27 cellular contexts compared by ENCODE assay signal in the genomic region with DNA sequence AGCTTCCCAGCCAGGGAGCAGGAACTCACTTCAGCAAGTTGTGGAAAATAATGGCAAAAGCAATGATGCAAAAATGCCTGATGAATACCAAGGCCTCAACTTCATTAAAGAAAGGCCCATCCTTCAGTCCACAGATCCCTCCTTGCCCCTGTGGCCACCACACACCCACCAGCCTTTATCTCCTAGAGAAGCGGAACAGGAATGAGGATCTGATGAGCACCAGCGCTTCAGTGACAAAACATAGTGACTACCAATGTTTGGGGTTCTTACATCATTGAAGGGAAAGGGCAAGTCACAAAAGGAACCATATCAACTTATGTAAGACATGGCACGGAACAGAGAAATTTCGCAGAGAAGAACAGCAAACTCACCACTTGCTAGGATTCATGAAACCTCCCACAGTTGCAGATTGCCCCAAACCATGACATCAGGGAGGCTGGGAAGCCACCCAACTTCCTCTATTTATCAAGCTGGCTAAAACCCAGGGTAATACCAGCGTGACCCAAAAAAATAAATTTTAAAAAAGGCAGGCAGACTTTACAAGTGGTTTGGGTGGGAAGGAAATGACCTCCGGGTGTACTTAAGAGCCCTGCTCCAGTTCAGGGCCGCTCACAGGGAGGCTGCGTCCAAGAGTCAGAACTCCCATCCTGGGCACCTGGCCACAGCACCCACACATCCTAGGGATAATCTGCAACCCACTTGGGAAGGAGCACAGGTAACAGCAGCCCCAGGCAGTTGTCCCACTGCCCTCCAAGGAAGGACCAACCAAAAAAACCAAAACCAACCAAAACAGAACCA. TPM values are rescaled to one million over a fixed set of nuclear protein-coding genes. Genes with fewer than 3 reads are reported as not detected.
DNase-seq lines count a peak whose midpoint lies in the region; ATAC-seq, FAIRE-seq and TF ChIP-seq lines count a peak whose summit lies in the region.
"Had no signal": no experiment of that assay in that cellular context is flagged by ENCODE, and none has a peak within 500 bp of the region (broad histone marks: within the 10 kb centered on the region; RNA-seq: fewer than 3 reads in every experiment).

No MANE protein-coding gene starts in this region.

- BruUV-seq in HepG2 (replicated peaks; lab: Mats Ljungman, UMichigan), result no TSS peak

- H3K4me1 ChIP-seq in right lobe of liver (no peaks in the 10 kb centered on the region), HepG2 (ENCODE audit: insufficient read depth, low read length) (no peaks in the 10 kb centered on the region)
- H3K4me1 ChIP-seq: BLaER1, HAP-1, prostate gland, SJSA1 had no signal

- POLR2A ChIA-PET in HepG2 (lab: Yijun Ruan, JAX), result no interaction called here

- in situ Hi-C loops in HepG2 (cut with HindIII; ENCODE audit: extremely low pct_ligation_motif_present, low pct_unique_long_range_greater_than_20kb), result no loop called here

- peak in 2 of 3 donors; percentile 39 to 49 for DNase-seq in right lobe of liver
- no peak for DNase-seq in HepG2 (ENCODE audit: low spot score)
- DNase-seq in OCI-M1 (lab: John Stamatoyannopoulos, UW), result peak; percentile 39
- DNase-seq in left lobe of liver (ENCODE audit: low spot score), result peak; percentile 51
- DNase-seq in GM12891 (ENCODE audit: insufficient read length, low spot score), result no peak
- DNase-seq in epidermal melanocyte (ENCODE audit: insufficient read length, low spot score), result no peak
- no peak for DNase-seq in ecto neural progenitor cell (ENCODE audit: low spot score)
- DNase-seq: activated CD4-positive, alpha-beta T cell treated with anti-CD3 and anti-CD28 coated beads, Interleukin-2, amount 10 ng/mL, durations not matched to agents 24 days and 14 days; activated naive CD4-positive, alpha-beta T cell treated with anti-CD3 and anti-CD28 coated beads, Interleukin-2, amount 10 ng/mL, durations not matched to agents 7 days and 5 days; amniotic stem cell; DMS79 treated with DMSO at 0.1 percent for 48 hours; glutamatergic neuron; Karpas-422; kidney; NCI-H1105; NCI-H2029 treated with DMSO at 0.1 percent for 48 hours; NCI-H345; NCI-H748 treated with DMSO at 0.1 percent for 48 hours; PC-9; T-helper 17 cell had no signal

- H3K4me3 ChIP-seq in right lobe of liver (no peak overlapping the region), HepG2 (replicated peaks in 1 of 3; ENCODE audit: insufficient read depth in 1 of 3, low read depth in 2 of 3, low read length in 3 of 3) (no peak overlapping the region)
- H3K4me3 ChIP-seq: BLaER1, cardiac muscle cell, HAP-1, PC-9, prostate gland, SJSA1 had no signal

- no peak for TF ChIP-seq CTCF in right lobe of liver (IDR thresholded peaks at IDR 0.05)
- TF ChIP-seq CTCF in HepG2 (CRISPR knock-in tag; IDR thresholded peaks at IDR 0.05), result no peak

- no peak for TF ChIP-seq RAD21 in HepG2 (CRISPR knock-in tag; IDR thresholded peaks at IDR 0.05)

- CTCF ChIA-PET in HepG2 (lab: Yijun Ruan, JAX; ENCODE audit: low intra/inter-chr PET ratio, low total read pairs), result no interaction called here

- no peak for TF ChIP-seq POLR2A in right lobe of liver (IDR thresholded peaks at IDR 0.05)
- no peak for TF ChIP-seq POLR2A in HepG2 (IDR thresholded peaks at IDR 0.05; ENCODE audit: insufficient read depth in 1 of 2, low read depth in 2 of 2, low read length in 2 of 2)
- TF ChIP-seq POLR2A in GM12891 (IDR thresholded peaks at IDR 0.05; ENCODE audit: low read depth, low read length), result no peak

- FAIRE-seq in HepG2 (lab: Jason Lieb, UNC), result no peak
- no peak for FAIRE-seq in GM12891 (lab: Jason Lieb, UNC)
- FAIRE-seq: GM12892, kidney had no signal

- H2AFZ ChIP-seq in HepG2 (ENCODE audit: low read length), result no peak overlapping the region
- H2AFZ ChIP-seq: PC-9 had no signal

- TF ChIP-seq EP300 in HepG2 (IDR thresholded peaks at IDR 0.05; ENCODE audit: low read depth in 2 of 2, low read length in 2 of 2), result no peak
- TF ChIP-seq EP300 in HepG2 (CRISPR knock-in tag; IDR thresholded peaks at IDR 0.05; ENCODE audit: borderline replicate concordance), result no peak

- intact Hi-C loops in right lobe of liver (cut with DNase I), result no loop called here
- intact Hi-C loops in HepG2 (cut with micrococcal nuclease; ENCODE audit: unreplicated experiment), result no loop called here

- H3K79me2 ChIP-seq in HepG2 (ENCODE audit: insufficient read depth, low read length), result no peaks in the 10 kb centered on the region

- H3K9me3 ChIP-seq in right lobe of liver (no peaks in the 10 kb centered on the region), HepG2 (ENCODE audit: low read length) (peaks cover 7% of the 10 kb centered on the region; the same call in 1 of the 2 replicates)
- H3K9me3 ChIP-seq: HAP-1, prostate gland, SJSA1 had no signal

- H3K27ac ChIP-seq in right lobe of liver (no peak overlapping the region), HepG2 (ENCODE audit: extremely low read length, insufficient read depth, low read length) (no peak overlapping the region)
- H3K27ac ChIP-seq: BLaER1, cardiac muscle cell, PC-9, prostate gland, SJSA1 had no signal

- no peaks in the 10 kb centered on the region for H3K36me3 ChIP-seq in right lobe of liver
- H3K36me3 ChIP-seq in HepG2 (replicated peaks in 1 of 2; ENCODE audit: control insufficient read depth in 1 of 2, insufficient read depth in 2 of 2, low read length in 2 of 2), result no peaks in the 10 kb centered on the region
- H3K36me3 ChIP-seq: BLaER1, cardiac muscle cell, HAP-1, prostate gland, SJSA1 had no signal

- no peak overlapping the region for H3K9ac ChIP-seq in HepG2 (ENCODE audit: insufficient read depth, low read depth, low read length)
- H3K9ac ChIP-seq: BLaER1 had no signal

- ATAC-seq in right lobe of liver (peak; percentile 56 to 87 (median 74)), HepG2 (no peak), left lobe of liver (peak; percentile 71), GM21447 (IDR thresholded peaks at IDR 0.05; ENCODE audit: unreplicated experiment) (no peak)
- ATAC-seq: T-helper 17 cell had no signal

- H3K27me3 ChIP-seq in right lobe of liver, result no peaks in the 10 kb centered on the region
- no peaks in the 10 kb centered on the region for H3K27me3 ChIP-seq in HepG2 (ENCODE audit: control insufficient read depth in 1 of 2, insufficient read depth in 2 of 2, low read length in 2 of 2)
- H3K27me3 ChIP-seq: cardiac muscle cell, SJSA1 had no signal

- no peaks in the 10 kb centered on the region for H4K20me1 ChIP-seq in HepG2 (ENCODE audit: insufficient read depth, low read length)
- H4K20me1 ChIP-seq: BLaER1 had no signal

- no peak overlapping the region for H3K4me2 ChIP-seq in HepG2 (ENCODE audit: low read depth, low read length)
- H3K4me2 ChIP-seq: BLaER1, PC-9 had no signal

- 60% methylated on average over 6 of the region's 8 CpGs for WGBS in right lobe of liver (ENCODE audit: insufficient coverage, low coverage, low lambda C conversion rate, missing lambda C conversion rate)
- 64% methylated on average over 8 of the region's 8 CpGs for WGBS in HepG2 (ENCODE audit: low lambda C conversion rate)

TF ChIP-seq in HepG2, 621 proteins besides CTCF, POLR2A, EP300 and RAD21 (continues in another document):
- TF ChIP-seq, protein P1, sequence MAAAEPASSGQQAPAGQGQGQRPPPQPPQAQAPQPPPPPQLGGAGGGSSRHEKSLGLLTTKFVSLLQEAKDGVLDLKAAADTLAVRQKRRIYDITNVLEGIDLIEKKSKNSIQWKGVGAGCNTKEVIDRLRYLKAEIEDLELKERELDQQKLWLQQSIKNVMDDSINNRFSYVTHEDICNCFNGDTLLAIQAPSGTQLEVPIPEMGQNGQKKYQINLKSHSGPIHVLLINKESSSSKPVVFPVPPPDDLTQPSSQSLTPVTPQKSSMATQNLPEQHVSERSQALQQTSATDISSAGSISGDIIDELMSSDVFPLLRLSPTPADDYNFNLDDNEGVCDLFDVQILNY (CRISPR knock-in tag; conservative IDR thresholded peaks at IDR 0.05), result no peak

TF ChIP-seq in GM12891, 5 proteins besides CTCF, POLR2A, EP300 and RAD21:
- no peak for TF ChIP-seq TAF1 (IDR thresholded peaks at IDR 0.05; ENCODE audit: low read depth, low read length)

RNA-seq across cellular contexts. Expression of a gene that starts 36.1 kb away (rescaled TPM):
- 1 to 10 TPM in 4 of 6 experiments, under 1 TPM in 2; 0.53 to 3.5 (median 2.1) TPM for total RNA-seq in right lobe of liver
- not detected in 2 replicates for total RNA-seq in HepG2 (2016; rRNA removed; fragmentation: Illumina TruSeq; extraction: Trizol)
- total RNA-seq in HepG2 (2016; cell fraction: cytosol; rRNA removed; fragmentation: Illumina TruSeq; extraction: Trizol; ENCODE audit: low read depth), result not detected in 2 replicates
- total RNA-seq in HepG2 (2016; cell fraction: insoluble cytoplasmic fraction; rRNA removed; fragmentation: Illumina TruSeq; extraction: Trizol), result not detected in 2 replicates
- not detected in 2 replicates for total RNA-seq in HepG2 (2016; cell fraction: membrane; rRNA removed; fragmentation: Illumina TruSeq; extraction: Trizol)
- total RNA-seq in HepG2 (2016; cell fraction: nucleus; rRNA removed; fragmentation: Illumina TruSeq; extraction: Trizol), result not detected in 2 replicates
- polyA plus RNA-seq in HepG2 (2011; rRNA removed), result not detected in 2 replicates
- polyA plus RNA-seq in HepG2 (2011; cell fraction: cytosol; rRNA removed), result not detected in 2 replicates
- not detected in 2 replicates for polyA plus RNA-seq in HepG2 (2011; cell fraction: nucleus; rRNA removed)
- 0.05 TPM in 1 of 2 replicates, not detected in the other for polyA plus RNA-seq in HepG2 (2012)
- not detected in 2 replicates for polyA plus RNA-seq in HepG2 (2016; cell fraction: cytosol; fragmentation: Illumina TruSeq; extraction: Trizol; ENCODE audit: low read depth)
- polyA plus RNA-seq in HepG2 (2016; cell fraction: insoluble cytoplasmic fraction; fragmentation: Illumina TruSeq; extraction: Trizol; ENCODE audit: low read depth), result not detected in 2 replicates
- not detected in 2 replicates for polyA plus RNA-seq in HepG2 (2016; cell fraction: membrane; fragmentation: Illumina TruSeq; extraction: Trizol; ENCODE audit: low read depth)
- not detected in 2 replicates for polyA plus RNA-seq in HepG2 (2016; cell fraction: nucleus; fragmentation: Illumina TruSeq; extraction: Trizol; ENCODE audit: insufficient read depth, low read depth)
- 2.8 TPM in 1 of 2 replicates, not detected in the other for polyA minus RNA-seq in HepG2 (2011; rRNA and poly(A)+ RNA removed; ENCODE audit: low replicate concordance)
- not detected in 2 replicates for polyA minus RNA-seq in HepG2 (2011; cell fraction: cytosol; rRNA and poly(A)+ RNA removed)
- polyA minus RNA-seq in HepG2 (2011; cell fraction: nucleus; rRNA and poly(A)+ RNA removed), result not detected in 2 replicates
- total RNA-seq in left lobe of liver, result 1.2 TPM
- polyA plus RNA-seq in GM12891 (2012; ENCODE audit: low read depth, missing spikeins), result 0.05 TPM
- total RNA-seq: activated CD4-positive, alpha-beta T cell treated with anti-CD3 and anti-CD28 coated beads, Interleukin-2, amount 10 ng/mL, durations not matched to agents 24 days and 14 days; T-helper 17 cell had no signal

Comparison
In these comparisons a context has a peak if more than half of its experiments do, and no peak if none do; other contexts are left out.
1. ATAC-seq: peak in right lobe of liver (4 of 4) and left lobe of liver (single experiment); none in HepG2 (single experiment) and GM21447 (single experiment).
2. DNase-seq: peak in right lobe of liver (2 of 3), OCI-M1 (single experiment) and left lobe of liver (single experiment); none in HepG2 (single experiment), GM12891 (single experiment), epidermal melanocyte (single experiment) and ecto neural progenitor cell (single experiment).